In the genomic region with DNA sequence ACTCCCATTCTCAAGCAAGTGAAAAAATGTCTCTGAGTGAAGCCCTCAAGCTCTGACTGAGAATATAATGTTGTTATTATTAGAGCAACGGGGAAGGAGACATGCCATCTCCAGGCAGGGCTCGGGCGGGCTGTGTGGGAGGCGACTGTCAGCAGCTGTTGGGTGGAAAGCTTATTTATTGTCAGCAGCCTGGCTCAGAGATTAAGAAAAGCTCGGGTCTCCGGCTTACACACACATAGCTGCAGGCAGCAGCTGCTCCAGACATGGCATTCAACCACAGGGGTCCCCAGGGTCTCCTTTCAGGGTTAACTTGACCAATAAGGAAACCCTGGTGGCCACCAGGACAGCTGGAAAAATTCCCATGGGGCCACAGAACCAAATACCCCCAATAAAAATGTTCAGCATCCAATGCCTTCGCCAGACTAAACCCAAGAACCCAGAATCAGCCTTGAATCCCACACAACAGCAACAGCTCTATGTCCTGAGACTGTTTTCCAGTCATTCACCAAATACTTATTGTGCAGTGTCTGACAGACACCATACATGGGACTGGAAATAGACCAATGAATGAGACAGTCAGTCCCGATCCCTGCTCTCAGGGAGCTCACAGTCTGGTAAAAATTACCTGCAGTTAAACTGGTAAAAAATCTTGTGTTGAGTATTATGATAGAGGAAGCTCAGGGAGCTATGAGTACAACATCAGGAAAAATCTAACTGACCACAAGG, we compare ENCODE assay signal across 9 cellular contexts.
DNase-seq lines count a peak whose midpoint lies in the region; ATAC-seq and TF ChIP-seq lines count a peak whose summit lies in the region.
"Had no signal": no experiment of that assay in that cellular context is flagged by ENCODE, and none has a peak within 500 bp of the region (broad histone marks: within the 10 kb centered on the region; RNA-seq: fewer than 3 reads in every experiment).

No MANE protein-coding gene starts in this region.

- H3K27ac ChIP-seq in CD4-positive, CD25-positive, alpha-beta regulatory T cell (ENCODE audit: insufficient read depth, low read length, poor library complexity, severe bottlenecking), result no peak overlapping the region
- peak overlapping the region; percentile 71 for H3K27ac ChIP-seq in neutrophil

- H3K4me1 ChIP-seq in CD4-positive, CD25-positive, alpha-beta regulatory T cell (ENCODE audit: control insufficient read depth, insufficient read depth, low read length, poor library complexity, severe bottlenecking), result no peaks in the 10 kb centered on the region
- H3K4me1 ChIP-seq in neutrophil (ENCODE audit: control insufficient read depth in 1 of 2, insufficient read depth in 1 of 2, low read depth in 1 of 2, low read length in 1 of 2), result peaks cover 46 to 50% of the 10 kb centered on the region in 2 experiments

- no peak overlapping the region for H3K4me3 Mint-ChIP-seq in CD4-positive, CD25-positive, alpha-beta regulatory T cell
- H3K4me3 Mint-ChIP-seq in activated T-cell treated with anti-CD3 and anti-CD28 coated beads, Interleukin-2, amount 50 U/mL, for 24 hours, result no peak overlapping the region
- H3K4me3 Mint-ChIP-seq: activated naive CD4-positive, alpha-beta T cell treated with anti-CD3 and anti-CD28 coated beads, Interleukin-2, amount 50 U/mL, for 24 hours had no signal

- H3K36me3 ChIP-seq in CD4-positive, CD25-positive, alpha-beta regulatory T cell (ENCODE audit: control insufficient read depth, insufficient read depth, low read length), result no peaks in the 10 kb centered on the region
- H3K36me3 ChIP-seq in neutrophil, result no peaks in the 10 kb centered on the region

- DNase-seq in CD4-positive, CD25-positive, alpha-beta regulatory T cell, result no peak
- DNase-seq in NCI-H524 treated with DMSO at 0.1 percent for 48 hours (lab: John Stamatoyannopoulos, UW), result peak; percentile 97
- DNase-seq in epidermal melanocyte (ENCODE audit: insufficient read length, low spot score), result peak; percentile 53
- DNase-seq in NCI-H510A (lab: John Stamatoyannopoulos, UW), result no peak
- DNase-seq in activated T-cell treated with anti-CD3 and anti-CD28 coated beads, Interleukin-2, amount 50 U/mL, for 24 hours, result no peak

- no peaks in the 10 kb centered on the region for H3K9me3 ChIP-seq in CD4-positive, CD25-positive, alpha-beta regulatory T cell (ENCODE audit: control insufficient read depth in 2 of 2, low read length in 2 of 2)
- no peaks in the 10 kb centered on the region for H3K9me3 ChIP-seq in neutrophil

- no peaks in the 10 kb centered on the region for H3K36me3 Mint-ChIP-seq in CD4-positive, CD25-positive, alpha-beta regulatory T cell
- H3K36me3 Mint-ChIP-seq in activated T-cell treated with anti-CD3 and anti-CD28 coated beads, Interleukin-2, amount 50 U/mL, for 24 hours (ENCODE audit: low read depth), result no peaks in the 10 kb centered on the region
- H3K36me3 Mint-ChIP-seq: activated naive CD4-positive, alpha-beta T cell treated with anti-CD3 and anti-CD28 coated beads, Interleukin-2, amount 50 U/mL, for 24 hours had no signal

- no peak for TF ChIP-seq CTCF in neutrophil (IDR thresholded peaks at IDR 0.05)

- H3K27ac Mint-ChIP-seq in CD4-positive, CD25-positive, alpha-beta regulatory T cell, result peak overlapping the region in 2 of 3 donors; percentile 10 to 84
- H3K27ac Mint-ChIP-seq in activated T-cell treated with anti-CD3 and anti-CD28 coated beads, Interleukin-2, amount 50 U/mL, for 24 hours, result no peak overlapping the region
- H3K27ac Mint-ChIP-seq: activated naive CD4-positive, alpha-beta T cell treated with anti-CD3 and anti-CD28 coated beads, Interleukin-2, amount 50 U/mL, for 24 hours had no signal

- peaks cover 7% of the 10 kb centered on the region for H3K27me3 Mint-ChIP-seq in CD4-positive, CD25-positive, alpha-beta regulatory T cell
- no peaks in the 10 kb centered on the region for H3K27me3 Mint-ChIP-seq in activated T-cell treated with anti-CD3 and anti-CD28 coated beads, Interleukin-2, amount 50 U/mL, for 24 hours
- H3K27me3 Mint-ChIP-seq: activated naive CD4-positive, alpha-beta T cell treated with anti-CD3 and anti-CD28 coated beads, Interleukin-2, amount 50 U/mL, for 24 hours had no signal

- no peak for ATAC-seq in CD4-positive, CD25-positive, alpha-beta regulatory T cell (ENCODE audit: low read depth in 2 of 2)
- ATAC-seq in GM18861 (IDR thresholded peaks at IDR 0.05; ENCODE audit: unreplicated experiment), result no peak
- ATAC-seq in GM21619 (IDR thresholded peaks at IDR 0.05; ENCODE audit: unreplicated experiment), result no peak

- H3K9me3 Mint-ChIP-seq in CD4-positive, CD25-positive, alpha-beta regulatory T cell, result no peaks in the 10 kb centered on the region
- no peaks in the 10 kb centered on the region for H3K9me3 Mint-ChIP-seq in activated T-cell treated with anti-CD3 and anti-CD28 coated beads, Interleukin-2, amount 50 U/mL, for 24 hours
- H3K9me3 Mint-ChIP-seq: activated naive CD4-positive, alpha-beta T cell treated with anti-CD3 and anti-CD28 coated beads, Interleukin-2, amount 50 U/mL, for 24 hours had no signal

- H3K4me3 ChIP-seq in CD4-positive, CD25-positive, alpha-beta regulatory T cell (ENCODE audit: low read depth, low read length), result no peak overlapping the region
- H3K4me3 ChIP-seq in neutrophil (ENCODE audit: low read depth in 1 of 2, low read length in 1 of 2), result no peak overlapping the region

- peaks cover 0 to 6% (median 1%) of the 10 kb centered on the region in 4 donors for H3K4me1 Mint-ChIP-seq in CD4-positive, CD25-positive, alpha-beta regulatory T cell
- peaks cover under 1% of the 10 kb centered on the region for H3K4me1 Mint-ChIP-seq in activated T-cell treated with anti-CD3 and anti-CD28 coated beads, Interleukin-2, amount 50 U/mL, for 24 hours (ENCODE audit: low read depth)
- H3K4me1 Mint-ChIP-seq: activated naive CD4-positive, alpha-beta T cell treated with anti-CD3 and anti-CD28 coated beads, Interleukin-2, amount 50 U/mL, for 24 hours had no signal

- H3K27me3 ChIP-seq in CD4-positive, CD25-positive, alpha-beta regulatory T cell (ENCODE audit: control insufficient read depth, insufficient read depth, low read length), result no peaks in the 10 kb centered on the region
- no peaks in the 10 kb centered on the region for H3K27me3 ChIP-seq in neutrophil

Comparison
In these comparisons a context has a peak if more than half of its experiments do, and no peak if none do; other contexts are left out.
1. DNase-seq: peak in NCI-H524 treated with DMSO at 0.1 percent for 48 hours (single experiment) and epidermal melanocyte (single experiment); none in CD4-positive, CD25-positive, alpha-beta regulatory T cell (0 of 3), NCI-H510A (single experiment) and activated T-cell treated with anti-CD3 and anti-CD28 coated beads, Interleukin-2, amount 50 U/mL, for 24 hours (single experiment).